In genomic region chr2:219593154-219593553, GRCh38 we compare ENCODE assay signal across 18 cellular contexts. TPM values are rescaled to one million over a fixed set of nuclear protein-coding genes. Genes with fewer than 3 reads are reported as not detected.
A peak's percentile ranks its signal among the peaks of the same experiment; 100 is the strongest.
DNase-seq lines count a peak whose midpoint lies in the region; ATAC-seq, FAIRE-seq and TF ChIP-seq lines count a peak whose summit lies in the region.
"Had no signal": no experiment of that assay in that cellular context is flagged by ENCODE, and none has a peak within 500 bp of the region (broad histone marks: within the 10 kb centered on the region; RNA-seq: fewer than 3 reads in every experiment).

No MANE protein-coding gene starts in this region.

- WGBS in right cardiac atrium: 84% methylated on average over 2 of the region's 2 CpGs
- 85 to 94% methylated on average over 2 of the region's 2 CpGs for WGBS in heart right ventricle, 2 donors
- 93% methylated on average over 2 of the region's 2 CpGs; no CpG with 5 or more reads in 1 of the 2 experiments for WGBS in H1 (ENCODE audit: extremely low coverage in 1 of 2, insufficient coverage in 1 of 2, insufficient read length in 1 of 2, insufficient replicate concordance in 2 of 2, low coverage in 1 of 2, low lambda C conversion rate in 2 of 2, missing lambda C conversion rate in 1 of 2), 2 experiments
- 87 to 90% methylated on average over 2 of the region's 2 CpGs for WGBS in upper lobe of left lung, 2 donors

- POLR2A ChIA-PET in H1 (lab: Charles Lee; ENCODE audit: partially characterized antibody): interaction anchor here (2.3 to 13.4 kb wide), 3 partner anchors 14 to 30 kb away, joined by 7 to 127 read pairs (median 10); partner anchors contain the start of genes INHA and OBSL1

- H4K20me1 ChIP-seq in H1 (replicated peaks in 1 of 2; ENCODE audit: control insufficient read depth in 1 of 2, insufficient read depth in 2 of 2, low read length in 2 of 2) (no peaks in the 10 kb centered on the region), neural progenitor cell (ENCODE audit: low read depth) (no peaks in the 10 kb centered on the region)
- H4K20me1 ChIP-seq: BLaER1 had no signal

- H4K5ac ChIP-seq in H1 (ENCODE audit: insufficient read length, low read depth, low read length): no peak overlapping the region

- H3K79me1 ChIP-seq in H1 (ENCODE audit: low read depth, low read length): no peaks in the 10 kb centered on the region; the same call in 1 of the 2 replicates

- no peak for TF ChIP-seq POLR2A in H1 (IDR thresholded peaks at IDR 0.05; ENCODE audit: control extremely low read depth in 1 of 2, low read depth in 2 of 2, low read length in 2 of 2)
- TF ChIP-seq POLR2A in upper lobe of left lung (IDR thresholded peaks at IDR 0.05): no peak

- H2AFZ ChIP-seq in H1 (ENCODE audit: low read length) (no peak overlapping the region), neural progenitor cell (replicated peaks) (no peak overlapping the region)

- CTCF ChIA-PET in H1 (lab: Charles Lee; ENCODE audit: partially characterized antibody): interaction anchor here (0.8 to 14.4 kb wide), 12 partner anchors 9 to 79 kb away, joined by 3 to 143 read pairs (median 4); partner anchors contain the start of genes ASIC4 and OBSL1

- H3K14ac ChIP-seq in H1 (ENCODE audit: insufficient read length): no peak overlapping the region

- H3K4me3 Mint-ChIP-seq in neural progenitor cell: no peak overlapping the region
- H3K4me3 Mint-ChIP-seq: CD14-positive monocyte; CD8-positive, alpha-beta T cell; HFFc6 had no signal

- no peak overlapping the region for H4K8ac ChIP-seq in H1 (ENCODE audit: extremely low read depth, insufficient read depth, low read length)

- H2BK15ac ChIP-seq in H1 (ENCODE audit: low read length): 0 out of 2 replicates have a peak overlapping the region, but pooled peaks have one; percentile 19

- intact Hi-C loops in right cardiac atrium (cut with DNase I) (loop anchor here in 1 of 4 donors (2.0 kb wide), 1 partner anchor 18 kb away; no protein-coding TSS in a partner anchor), heart right ventricle (cut with DNase I) (no loop called here)

- no peak overlapping the region for H2BK5ac ChIP-seq in H1 (ENCODE audit: low read depth, low read length)

- peak overlapping the region; percentile 17 for H3K27ac ChIP-seq in right cardiac atrium (ENCODE audit: low read length)
- peak overlapping the region in 5 of 10 donors; percentile 26 to 38 (median 30) for H3K27ac ChIP-seq in heart right ventricle
- no peak overlapping the region for H3K27ac ChIP-seq in H1 (ENCODE audit: low read depth, low read length)
- H3K27ac ChIP-seq in neural progenitor cell: no peak overlapping the region
- no peak overlapping the region for H3K27ac ChIP-seq in upper lobe of left lung
- H3K27ac ChIP-seq: 22Rv1, A549, BLaER1 had no signal

- no peaks in the 10 kb centered on the region for H3K9me3 ChIP-seq in right cardiac atrium (ENCODE audit: control insufficient read depth, low read length)
- H3K9me3 ChIP-seq in heart right ventricle: no peaks in the 10 kb centered on the region
- no peaks in the 10 kb centered on the region for H3K9me3 ChIP-seq in H1 (ENCODE audit: insufficient read depth in 2 of 2, low read depth in 1 of 2, low read length in 1 of 2)
- no peaks in the 10 kb centered on the region for H3K9me3 ChIP-seq in neural progenitor cell (ENCODE audit: low read depth)
- H3K9me3 ChIP-seq in upper lobe of left lung: no peaks in the 10 kb centered on the region
- H3K9me3 ChIP-seq: A549, BLaER1 had no signal

- H2AK5ac ChIP-seq in H1 (ENCODE audit: low read depth, low read length): no peak overlapping the region

- no peak overlapping the region for H2BK12ac ChIP-seq in H1 (ENCODE audit: low read depth, low read length)

- peak overlapping the region; percentile 29 for H3K27ac Mint-ChIP-seq in neural progenitor cell
- H3K27ac Mint-ChIP-seq: CD8-positive, alpha-beta T cell; HFFc6 had no signal

- peaks cover 17% of the 10 kb centered on the region for H3F3A ChIP-seq in neural progenitor cell (ENCODE audit: low read depth)

- no peaks in the 10 kb centered on the region for H3K36me3 Mint-ChIP-seq in neural progenitor cell
- H3K36me3 Mint-ChIP-seq: CD14-positive monocyte had no signal

- H3K4me3 ChIP-seq in right cardiac atrium (ENCODE audit: low read length) (no peak overlapping the region), heart right ventricle (no peak overlapping the region), H1 (ENCODE audit: extremely low read depth in 1 of 4, insufficient read depth in 2 of 4, low read depth in 3 of 4, low read length in 4 of 4) (no peak overlapping the region), neural progenitor cell (no peak overlapping the region), upper lobe of left lung (no peak overlapping the region)
- H3K4me3 ChIP-seq: A549, BLaER1 had no signal

- H3K56ac ChIP-seq in H1 (replicated peaks; ENCODE audit: insufficient read length, low read depth, low read length): no peak overlapping the region

- no peak for ATAC-seq in right cardiac atrium
- ATAC-seq in heart right ventricle: no peak
- ATAC-seq in HG03520 (IDR thresholded peaks at IDR 0.05; ENCODE audit: unreplicated experiment): no peak
- ATAC-seq in upper lobe of left lung (ENCODE audit: low FRiP score in 2 of 2): no peak
- ATAC-seq: A549; CD8-positive, alpha-beta T cell; HCT116 had no signal

- H2BK20ac ChIP-seq in H1 (ENCODE audit: low read length): no peak overlapping the region

- H3K4me1 ChIP-seq in right cardiac atrium (ENCODE audit: control insufficient read depth, insufficient read depth, low read length) (no peaks in the 10 kb centered on the region), heart right ventricle (peaks cover 0 to 25% (median 7%) of the 10 kb centered on the region in 9 donors), H1 (replicated peaks in 1 of 4; ENCODE audit: control insufficient read depth in 3 of 4, insufficient read depth in 4 of 4, low read length in 3 of 4) (peaks cover 0 to 7% (median 2%) of the 10 kb centered on the region in 4 experiments; a peak in 4 of 7 replicates), neural progenitor cell (peaks cover 6% of the 10 kb centered on the region), upper lobe of left lung (peaks cover 0 to 10% (median 3%) of the 10 kb centered on the region in 4 donors)

- peaks cover 8% of the 10 kb centered on the region for H3K27me3 Mint-ChIP-seq in neural progenitor cell (ENCODE audit: insufficient read depth, low read depth)

- TF ChIP-seq CTCF in heart right ventricle (IDR thresholded peaks at IDR 0.05) (no peak), H1 (IDR thresholded peaks at IDR 0.05; ENCODE audit: control extremely low read depth in 1 of 3, insufficient read depth in 1 of 3, low read depth in 1 of 3, low read length in 3 of 3) (no peak), neural progenitor cell (IDR thresholded peaks at IDR 0.05) (no peak), upper lobe of left lung (IDR thresholded peaks at IDR 0.05) (no peak)

- FAIRE-seq in H1 (lab: Jason Lieb, UNC): no peak
- FAIRE-seq: A549, H54 had no signal

- no peaks in the 10 kb centered on the region for H3K9me3 Mint-ChIP-seq in neural progenitor cell
- H3K9me3 Mint-ChIP-seq: CD8-positive, alpha-beta T cell; HFFc6 had no signal

- H2BK120ac ChIP-seq in H1 (replicated peaks; ENCODE audit: low read depth, low read length): no peak overlapping the region

- H3K79me2 ChIP-seq in H1 (ENCODE audit: control insufficient read depth in 1 of 2, insufficient read depth in 2 of 2, low read length in 2 of 2) (no peaks in the 10 kb centered on the region), neural progenitor cell (ENCODE audit: low read depth) (no peaks in the 10 kb centered on the region)

- TF ChIP-seq RAD21 in H1 (IDR thresholded peaks at IDR 0.05 in 1 of 2, conservative IDR thresholded peaks at IDR 0.05 in 1 of 2; ENCODE audit: low read depth in 2 of 2, low read length in 2 of 2): no peak

- no peaks in the 10 kb centered on the region for H3K27me3 ChIP-seq in right cardiac atrium (ENCODE audit: control insufficient read depth, insufficient read depth)
- H3K27me3 ChIP-seq in heart right ventricle: no peaks in the 10 kb centered on the region
- H3K27me3 ChIP-seq in H1 (replicated peaks in 1 of 4; ENCODE audit: control insufficient read depth in 3 of 4, extremely low read depth in 1 of 4, insufficient read depth in 3 of 4, low read length in 3 of 4): no peaks in the 10 kb centered on the region
- no peaks in the 10 kb centered on the region for H3K27me3 ChIP-seq in neural progenitor cell
- H3K27me3 ChIP-seq in upper lobe of left lung: no peaks in the 10 kb centered on the region
- H3K27me3 ChIP-seq: BLaER1 had no signal

- no peak overlapping the region for H4K91ac ChIP-seq in H1 (replicated peaks; ENCODE audit: insufficient read length, low read length)

- H3K23me2 ChIP-seq in H1 (ENCODE audit: low read depth, low read length): peaks cover under 1% of the 10 kb centered on the region; the same call in 1 of the 2 replicates

- H3K9ac ChIP-seq in H1 (replicated peaks in 1 of 4; ENCODE audit: extremely low read depth in 1 of 4, low read depth in 3 of 4, low read length in 3 of 4) (no peak overlapping the region), neural progenitor cell (no peak overlapping the region)
- H3K9ac ChIP-seq: BLaER1 had no signal

- DNase-seq in right cardiac atrium (no peak), heart right ventricle (no peak), H1 (ENCODE audit: low read depth in 1 of 2, low spot score in 2 of 2) (no peak), neural progenitor cell (ENCODE audit: low spot score) (no peak), HCEC 1CT (no peak), upper lobe of left lung (no peak)
- DNase-seq: Calu3; CD8-positive, alpha-beta T cell; DMS79 treated with DMSO at 0.1 percent for 48 hours; GF-D8; HFFc6 had no signal

- H3K4me2 ChIP-seq in H1 (ENCODE audit: insufficient read depth in 1 of 2, low read depth in 2 of 2, low read length in 2 of 2) (no peak overlapping the region), neural progenitor cell (no peak overlapping the region)
- H3K4me2 ChIP-seq: A549, BLaER1 had no signal

- no peak overlapping the region for H3K4ac ChIP-seq in H1 (replicated peaks; ENCODE audit: insufficient read length, low read depth, low read length)

- TF ChIP-seq EP300 in H1 (IDR thresholded peaks at IDR 0.05; ENCODE audit: borderline replicate concordance in 1 of 2, low read depth in 2 of 2, low read length in 2 of 2) (no peak), upper lobe of left lung (IDR thresholded peaks at IDR 0.05) (no peak)

- H3K23ac ChIP-seq in H1 (ENCODE audit: insufficient read length): no peak overlapping the region

- no peak overlapping the region for H3K18ac ChIP-seq in H1 (ENCODE audit: extremely low read depth, low read length)

- peaks cover 40% of the 10 kb centered on the region for H3K4me1 Mint-ChIP-seq in neural progenitor cell

- H3K36me3 ChIP-seq in heart right ventricle (no peaks in the 10 kb centered on the region), H1 (ENCODE audit: control insufficient read depth in 2 of 4, insufficient read depth in 4 of 4, low read length in 3 of 4) (no peaks in the 10 kb centered on the region), neural progenitor cell (no peaks in the 10 kb centered on the region), upper lobe of left lung (no peaks in the 10 kb centered on the region)
- H3K36me3 ChIP-seq: BLaER1 had no signal

RNA-seq across cellular contexts. Expression of gene STK11IP, which starts 4.5 kb away (rescaled TPM):
- total RNA-seq in right cardiac atrium (10 to 100 TPM; 12.1 to 19.0 (median 15.1) TPM), heart right ventricle (10 to 100 TPM in 8 of 10 donors, 1 to 10 TPM in 2; 7.2 to 18.2 (median 12.9) TPM), neural progenitor cell (ENCODE audit: low replicate concordance) (16.8 and 22.7 TPM in 2 replicates), upper lobe of left lung (10 to 100 TPM; 16.0 to 77.5 (median 35.6) TPM)
- polyA plus RNA-seq in right cardiac atrium (13.4 TPM), heart right ventricle (10 to 100 TPM; 15.4 to 27.4 TPM), H1 (2011; rRNA removed) (18.5 and 26.5 TPM in 2 replicates)
- 24.1 and 29.6 TPM in 2 replicates for total RNA-seq in H1 (2021; fragmentation: NEBNext Ultra II Directional; extraction: Animal tissue kit (Norgen Biotek cat#: 25700))
- 15.8 TPM for polyA plus RNA-seq in H1 (2011; cell fraction: cytosol; rRNA removed)
- polyA plus RNA-seq in H1 (2011; cell fraction: nucleus; rRNA removed): 164 TPM
- 17.0 to 28.8 TPM (median 24.2 TPM) in 4 replicates for polyA plus RNA-seq in H1 (2012, experiment 1 of 2)
- 20.6 TPM for polyA plus RNA-seq in H1 (2012, experiment 2 of 2)
- 15.3 TPM for polyA plus RNA-seq in H1 (2013, experiment 1 of 2)
- 13.6 TPM for polyA plus RNA-seq in H1 (2013, experiment 2 of 2)
- 24.4 and 24.9 TPM in 2 replicates for polyA minus RNA-seq in H1 (2011; rRNA and poly(A)+ RNA removed)
- polyA minus RNA-seq in H1 (2011; cell fraction: cytosol; rRNA and poly(A)+ RNA removed): 20.9 TPM
- polyA minus RNA-seq in H1 (2011; cell fraction: nucleus; rRNA and poly(A)+ RNA removed): 35.4 TPM

RNA-seq across cellular contexts. Expression of gene INHA, which starts 21.0 kb away (rescaled TPM):
- total RNA-seq in right cardiac atrium: 10 to 100 TPM; 16.7 to 47.6 (median 28.1) TPM
- polyA plus RNA-seq in right cardiac atrium: 28.7 TPM
- 1 to 10 TPM; 1.1 to 4.2 (median 2.5) TPM for total RNA-seq in heart right ventricle
- polyA plus RNA-seq in heart right ventricle: 10 to 100 TPM in 1 of 2 donors, 1 to 10 TPM in 1; 4.0 to 22.1 TPM
- total RNA-seq in H1 (2021; fragmentation: NEBNext Ultra II Directional; extraction: Animal tissue kit (Norgen Biotek cat#: 25700)): 0.65 and 0.73 TPM in 2 replicates
- 2.7 and 4.3 TPM in 2 replicates for polyA plus RNA-seq in H1 (2011; rRNA removed)
- 3.2 TPM for polyA plus RNA-seq in H1 (2011; cell fraction: cytosol; rRNA removed)
- 11.1 TPM for polyA plus RNA-seq in H1 (2011; cell fraction: nucleus; rRNA removed)
- polyA plus RNA-seq in H1 (2012, experiment 1 of 2): 0.77 to 3.2 TPM (median 2.1 TPM) in 4 replicates
- polyA plus RNA-seq in H1 (2012, experiment 2 of 2): 0.54 TPM
- polyA plus RNA-seq in H1 (2013, experiment 1 of 2): 0.61 TPM
- polyA plus RNA-seq in H1 (2013, experiment 2 of 2): 0.57 TPM
- 0.22 and 0.41 TPM in 2 replicates for polyA minus RNA-seq in H1 (2011; rRNA and poly(A)+ RNA removed)
- not detected for polyA minus RNA-seq in H1 (2011; cell fraction: cytosol; rRNA and poly(A)+ RNA removed)
- polyA minus RNA-seq in H1 (2011; cell fraction: nucleus; rRNA and poly(A)+ RNA removed): 1.1 TPM
- 0.31 TPM in 1 of 2 replicates, not detected in the other for total RNA-seq in neural progenitor cell (ENCODE audit: low replicate concordance)
- 1 to 10 TPM in 1 of 6 donors, under 1 TPM in 2, not detected in 3; 0.24 to 7.3 (median 0.43) TPM for total RNA-seq in upper lobe of left lung
- total RNA-seq: CD8-positive, alpha-beta T cell had no signal
- polyA plus RNA-seq: CD14-positive monocyte had no signal

RNA-seq across cellular contexts. Expression of gene OBSL1, which starts 21.8 kb away (rescaled TPM):
- 100 to 1,000 TPM; 263 to 321 (median 294) TPM for total RNA-seq in right cardiac atrium
- 179 TPM for polyA plus RNA-seq in right cardiac atrium
- 100 to 1,000 TPM; 161 to 277 (median 171) TPM for total RNA-seq in heart right ventricle
- 100 to 1,000 TPM; 108 to 310 TPM for polyA plus RNA-seq in heart right ventricle
- total RNA-seq in H1 (2021; fragmentation: NEBNext Ultra II Directional; extraction: Animal tissue kit (Norgen Biotek cat#: 25700)): 127 and 135 TPM in 2 replicates
- polyA plus RNA-seq in H1 (2011; rRNA removed): 116 and 205 TPM in 2 replicates
- polyA plus RNA-seq in H1 (2011; cell fraction: cytosol; rRNA removed): 171 TPM
- 776 TPM for polyA plus RNA-seq in H1 (2011; cell fraction: nucleus; rRNA removed)
- 105 to 168 TPM (median 164 TPM) in 4 replicates for polyA plus RNA-seq in H1 (2012, experiment 1 of 2)
- polyA plus RNA-seq in H1 (2012, experiment 2 of 2): 108 TPM
- 76.8 TPM for polyA plus RNA-seq in H1 (2013, experiment 1 of 2)
- 67.6 TPM for polyA plus RNA-seq in H1 (2013, experiment 2 of 2)
- polyA minus RNA-seq in H1 (2011; rRNA and poly(A)+ RNA removed): 64.9 and 94.5 TPM in 2 replicates
- 91.4 TPM for polyA minus RNA-seq in H1 (2011; cell fraction: cytosol; rRNA and poly(A)+ RNA removed)
- 160 TPM for polyA minus RNA-seq in H1 (2011; cell fraction: nucleus; rRNA and poly(A)+ RNA removed)
- 31.0 and 111 TPM in 2 replicates for total RNA-seq in neural progenitor cell (ENCODE audit: low replicate concordance)
- total RNA-seq in upper lobe of left lung: 100 to 1,000 TPM in 2 of 6 donors, 10 to 100 TPM in 4; 38.2 to 303 (median 67.4) TPM
- polyA plus RNA-seq: CD14-positive monocyte had no signal

RNA-seq across cellular contexts. Expression of gene SLC4A3, which starts 34.3 kb away (rescaled TPM):
- 100 to 1,000 TPM; 322 to 445 (median 392) TPM for total RNA-seq in right cardiac atrium
- 288 TPM for polyA plus RNA-seq in right cardiac atrium
- 100 to 1,000 TPM; 339 to 671 (median 422) TPM for total RNA-seq in heart right ventricle
- polyA plus RNA-seq in heart right ventricle: 100 to 1,000 TPM; 197 to 341 TPM
- total RNA-seq in H1 (2021; fragmentation: NEBNext Ultra II Directional; extraction: Animal tissue kit (Norgen Biotek cat#: 25700)): 6.5 and 7.4 TPM in 2 replicates
- polyA plus RNA-seq in H1 (2011; rRNA removed): 4.8 and 8.2 TPM in 2 replicates
- polyA plus RNA-seq in H1 (2011; cell fraction: cytosol; rRNA removed): 5.4 TPM
- polyA plus RNA-seq in H1 (2011; cell fraction: nucleus; rRNA removed): 37.1 TPM
- 5.8 to 8.2 TPM (median 6.5 TPM) in 4 replicates for polyA plus RNA-seq in H1 (2012, experiment 1 of 2)
- polyA plus RNA-seq in H1 (2012, experiment 2 of 2): 4.7 TPM
- 4.7 TPM for polyA plus RNA-seq in H1 (2013, experiment 1 of 2)
- polyA plus RNA-seq in H1 (2013, experiment 2 of 2): 4.8 TPM
- polyA minus RNA-seq in H1 (2011; rRNA and poly(A)+ RNA removed): 2.8 and 5.1 TPM in 2 replicates
- polyA minus RNA-seq in H1 (2011; cell fraction: cytosol; rRNA and poly(A)+ RNA removed): 4.6 TPM
- polyA minus RNA-seq in H1 (2011; cell fraction: nucleus; rRNA and poly(A)+ RNA removed): 9.8 TPM
- total RNA-seq in neural progenitor cell (ENCODE audit: low replicate concordance): 0.88 and 3.7 TPM in 2 replicates
- 10 to 100 TPM in 1 of 6 donors, 1 to 10 TPM in 3, under 1 TPM in 2; 0.30 to 14.7 (median 2.1) TPM for total RNA-seq in upper lobe of left lung
- total RNA-seq: CD8-positive, alpha-beta T cell had no signal
- polyA plus RNA-seq: CD14-positive monocyte had no signal

RNA-seq across cellular contexts. Expression of gene TMEM198, which starts 49.3 kb away (rescaled TPM):
- total RNA-seq in right cardiac atrium (1 to 10 TPM; 1.8 to 3.4 (median 3.1) TPM), heart right ventricle (1 to 10 TPM in 8 of 10 donors, under 1 TPM in 2; 0.59 to 3.5 (median 1.6) TPM), neural progenitor cell (ENCODE audit: low replicate concordance) (0.79 and 2.3 TPM in 2 replicates), upper lobe of left lung (10 to 100 TPM in 1 of 6 donors, 1 to 10 TPM in 5; 1.9 to 12.6 (median 4.2) TPM)
- polyA plus RNA-seq in right cardiac atrium (3.4 TPM), heart right ventricle (10 to 100 TPM in 1 of 2 donors, 1 to 10 TPM in 1; 3.0 to 10.7 TPM), H1 (2011; rRNA removed) (10.4 and 15.4 TPM in 2 replicates)
- 10.2 and 11.0 TPM in 2 replicates for total RNA-seq in H1 (2021; fragmentation: NEBNext Ultra II Directional; extraction: Animal tissue kit (Norgen Biotek cat#: 25700))
- polyA plus RNA-seq in H1 (2011; cell fraction: cytosol; rRNA removed): 10.0 TPM
- 19.0 TPM for polyA plus RNA-seq in H1 (2011; cell fraction: nucleus; rRNA removed)
- polyA plus RNA-seq in H1 (2012, experiment 1 of 2): 7.6 to 11.7 TPM (median 9.4 TPM) in 4 replicates
- polyA plus RNA-seq in H1 (2012, experiment 2 of 2): 13.6 TPM
- polyA plus RNA-seq in H1 (2013, experiment 1 of 2): 8.4 TPM
- 8.2 TPM for polyA plus RNA-seq in H1 (2013, experiment 2 of 2)
- polyA minus RNA-seq in H1 (2011; rRNA and poly(A)+ RNA removed): 4.3 and 6.1 TPM in 2 replicates
- polyA minus RNA-seq in H1 (2011; cell fraction: cytosol; rRNA and poly(A)+ RNA removed): 7.5 TPM
- polyA minus RNA-seq in H1 (2011; cell fraction: nucleus; rRNA and poly(A)+ RNA removed): 5.6 TPM
- polyA plus RNA-seq: CD14-positive monocyte had no signal
